In genomic region chr21:45031231-45032191, GRCh38 we compare ENCODE assay signal across 25 cellular contexts. TPM values are rescaled to one million over a fixed set of nuclear protein-coding genes. Genes with fewer than 3 reads are reported as not detected.
DNase-seq lines count a peak whose midpoint lies in the region; ATAC-seq, FAIRE-seq and TF ChIP-seq lines count a peak whose summit lies in the region.
"Had no signal": no experiment of that assay in that cellular context is flagged by ENCODE, and none has a peak within 500 bp of the region (broad histone marks: within the 10 kb centered on the region; RNA-seq: fewer than 3 reads in every experiment).

No MANE protein-coding gene starts in this region.

- peak overlapping the region in 1 of 3 experiments; percentile 14; a peak in 1 of 6 replicates for H3K4me3 ChIP-seq in HepG2 (replicated peaks in 1 of 3; ENCODE audit: insufficient read depth in 1 of 3, low read depth in 2 of 3, low read length in 3 of 3)
- no peak overlapping the region for H3K4me3 ChIP-seq in right lobe of liver
- H3K4me3 ChIP-seq in H1 (ENCODE audit: extremely low read depth in 1 of 4, insufficient read depth in 2 of 4, low read depth in 3 of 4, low read length in 4 of 4), result no peak overlapping the region; a peak in 1 of 8 replicates
- no peak overlapping the region for H3K4me3 ChIP-seq in upper lobe of right lung
- H3K4me3 ChIP-seq: vagina had no signal

- H4K91ac ChIP-seq in H1 (replicated peaks; ENCODE audit: insufficient read length, low read length), result peak overlapping the region; percentile 56

- peak overlapping the region; percentile 40; the same call in 1 of the 2 replicates for H3K4me2 ChIP-seq in HepG2 (ENCODE audit: low read depth, low read length)
- H3K4me2 ChIP-seq in H1 (ENCODE audit: insufficient read depth in 1 of 2, low read depth in 2 of 2, low read length in 2 of 2), result peak overlapping the region in 1 of 2 experiments; percentile 49; a peak in 2 of 4 replicates

- H3K23me2 ChIP-seq in H1 (ENCODE audit: low read depth, low read length), result no peaks in the 10 kb centered on the region

- H4K20me1 ChIP-seq in HepG2 (ENCODE audit: insufficient read depth, low read length) (no peaks in the 10 kb centered on the region), H1 (replicated peaks in 1 of 2; ENCODE audit: control insufficient read depth in 1 of 2, insufficient read depth in 2 of 2, low read length in 2 of 2) (peaks cover 0 to 1% of the 10 kb centered on the region in 2 experiments)

- BruUV-seq in HepG2 (replicated peaks; lab: Mats Ljungman, UMichigan), result no TSS peak

- peak overlapping the region; percentile 92 for H3K27ac Mint-ChIP-seq in nephron progenitor cell
- H3K27ac Mint-ChIP-seq: activated CD4-positive, alpha-beta memory T cell treated with anti-CD3 and anti-CD28 coated beads, Interleukin-2, amount 10 ng/mL, durations not matched to agents 7 days and 5 days; activated naive CD4-positive, alpha-beta T cell treated with anti-CD3 and anti-CD28 coated beads for 36 hours; activated T-cell treated with anti-CD3 and anti-CD28 coated beads, Interleukin-2, amount 50 U/mL, for 24 hours; T-helper 1 cell treated with Interleukin-12 subunit alpha and Interleukin-12 subunit beta and Interleukin-4 antibody, amounts not matched to agents 30 μg/mL and 1 μg/mL, for 36 hours had no signal

- H3K79me1 ChIP-seq in H1 (ENCODE audit: low read depth, low read length), result peaks cover 3% of the 10 kb centered on the region; the same call in 1 of the 2 replicates

- H4K5ac ChIP-seq in H1 (ENCODE audit: insufficient read length, low read depth, low read length), result peak overlapping the region; percentile 29

- no peak overlapping the region for H3K14ac ChIP-seq in H1 (ENCODE audit: insufficient read length)

- peaks cover 7% of the 10 kb centered on the region for H3K9me3 ChIP-seq in HepG2 (ENCODE audit: low read length)
- no peaks in the 10 kb centered on the region for H3K9me3 ChIP-seq in right lobe of liver
- H3K9me3 ChIP-seq in H1 (ENCODE audit: insufficient read depth in 2 of 2, low read depth in 1 of 2, low read length in 1 of 2), result no peaks in the 10 kb centered on the region
- H3K9me3 ChIP-seq in upper lobe of right lung, result no peaks in the 10 kb centered on the region

- H2AFZ ChIP-seq in HepG2 (ENCODE audit: low read length) (no peak overlapping the region), H1 (ENCODE audit: low read length) (no peak overlapping the region)

- no peak overlapping the region for H2BK120ac ChIP-seq in H1 (replicated peaks; ENCODE audit: low read depth, low read length)

- H3K36me3 ChIP-seq in HepG2 (replicated peaks in 1 of 2; ENCODE audit: control insufficient read depth in 1 of 2, insufficient read depth in 2 of 2, low read length in 2 of 2) (no peaks in the 10 kb centered on the region), right lobe of liver (no peaks in the 10 kb centered on the region), H1 (ENCODE audit: control insufficient read depth in 2 of 4, insufficient read depth in 4 of 4, low read length in 3 of 4) (no peaks in the 10 kb centered on the region), upper lobe of right lung (no peaks in the 10 kb centered on the region)
- H3K36me3 ChIP-seq: vagina had no signal

- H2BK5ac ChIP-seq in H1 (ENCODE audit: low read depth, low read length), result no peak overlapping the region

- no peak overlapping the region for H2BK20ac ChIP-seq in H1 (ENCODE audit: low read length)

- peaks cover 31% of the 10 kb centered on the region for H3K27me3 Mint-ChIP-seq in nephron progenitor cell (ENCODE audit: low read depth, poor library complexity)

- H2BK15ac ChIP-seq in H1 (ENCODE audit: low read length), result 0 out of 2 replicates have a peak overlapping the region, but pooled peaks have one; percentile 81

- H3K27ac ChIP-seq in HepG2 (ENCODE audit: extremely low read length, insufficient read depth, low read length), result no peak overlapping the region
- no peak overlapping the region for H3K27ac ChIP-seq in right lobe of liver
- no peak overlapping the region for H3K27ac ChIP-seq in H1 (ENCODE audit: low read depth, low read length)
- peak overlapping the region; percentile 30 for H3K27ac ChIP-seq in upper lobe of right lung
- H3K27ac ChIP-seq: vagina had no signal

- H3K36me3 Mint-ChIP-seq in nephron progenitor cell (ENCODE audit: low read depth), result no peaks in the 10 kb centered on the region

- FAIRE-seq in HepG2 (lab: Jason Lieb, UNC) (no peak), H1 (lab: Jason Lieb, UNC) (no peak)
- FAIRE-seq: colon, D721Med, endothelial cell of umbilical vein, GM19239 had no signal

- no peak overlapping the region for H3K4me3 Mint-ChIP-seq in nephron progenitor cell
- H3K4me3 Mint-ChIP-seq: activated CD4-positive, alpha-beta memory T cell treated with anti-CD3 and anti-CD28 coated beads, Interleukin-2, amount 10 ng/mL, durations not matched to agents 7 days and 5 days; activated naive CD4-positive, alpha-beta T cell treated with anti-CD3 and anti-CD28 coated beads for 36 hours; activated T-cell treated with anti-CD3 and anti-CD28 coated beads, Interleukin-2, amount 50 U/mL, for 24 hours; stimulated activated naive CD8-positive, alpha-beta T cell treated with anti-CD3 and anti-CD28 coated beads, Interleukin-15, amount 100 ng/mL, for 72 hours; T-helper 1 cell treated with Interleukin-12 subunit alpha and Interleukin-12 subunit beta and Interleukin-4 antibody, amounts not matched to agents 30 μg/mL and 1 μg/mL, for 36 hours had no signal

- in situ Hi-C loops in HepG2 (cut with HindIII; ENCODE audit: extremely low pct_ligation_motif_present, low pct_unique_long_range_greater_than_20kb), result no loop called here

- TF ChIP-seq POLR2A in HepG2 (IDR thresholded peaks at IDR 0.05; ENCODE audit: insufficient read depth in 1 of 2, low read depth in 2 of 2, low read length in 2 of 2) (no peak), right lobe of liver (IDR thresholded peaks at IDR 0.05) (no peak), H1 (IDR thresholded peaks at IDR 0.05; ENCODE audit: control extremely low read depth in 1 of 2, low read depth in 2 of 2, low read length in 2 of 2) (no peak)

- peaks cover 61% of the 10 kb centered on the region for H3K4me1 Mint-ChIP-seq in nephron progenitor cell
- H3K4me1 Mint-ChIP-seq: activated CD4-positive, alpha-beta memory T cell treated with anti-CD3 and anti-CD28 coated beads, Interleukin-2, amount 10 ng/mL, durations not matched to agents 7 days and 5 days had no signal

- H2BK12ac ChIP-seq in H1 (ENCODE audit: low read depth, low read length), result no peak overlapping the region

- no peak for TF ChIP-seq EP300 in HepG2 (IDR thresholded peaks at IDR 0.05; ENCODE audit: low read depth in 2 of 2, low read length in 2 of 2)
- no peak for TF ChIP-seq EP300 in HepG2 (CRISPR knock-in tag; IDR thresholded peaks at IDR 0.05; ENCODE audit: borderline replicate concordance)
- TF ChIP-seq EP300 in H1 (IDR thresholded peaks at IDR 0.05; ENCODE audit: borderline replicate concordance in 1 of 2, low read depth in 2 of 2, low read length in 2 of 2), result no peak

- H3K23ac ChIP-seq in H1 (ENCODE audit: insufficient read length), result no peak overlapping the region

- H3K27me3 ChIP-seq in HepG2 (ENCODE audit: control insufficient read depth in 1 of 2, insufficient read depth in 2 of 2, low read length in 2 of 2) (peaks cover 6 to 68% of the 10 kb centered on the region in 2 experiments), right lobe of liver (no peaks in the 10 kb centered on the region), H1 (replicated peaks in 1 of 4; ENCODE audit: control insufficient read depth in 3 of 4, extremely low read depth in 1 of 4, insufficient read depth in 3 of 4, low read length in 3 of 4) (peaks cover 0 to 6% (median 3%) of the 10 kb centered on the region in 4 experiments; a peak in 3 of 7 replicates), upper lobe of right lung (no peaks in the 10 kb centered on the region)
- H3K27me3 ChIP-seq: vagina had no signal

- H2AK5ac ChIP-seq in H1 (ENCODE audit: low read depth, low read length), result no peak overlapping the region

- peaks cover 10% of the 10 kb centered on the region for H3K9me3 Mint-ChIP-seq in nephron progenitor cell

- DNase-seq in HepG2 (ENCODE audit: low spot score) (no peak), right lobe of liver (no peak), H1 (ENCODE audit: low read depth in 1 of 2, low spot score in 2 of 2) (no peak), nephron progenitor cell (no peak), upper lobe of right lung (no peak), kidney glomerular epithelial cell (lab: John Stamatoyannopoulos, UW) (no peak), medulla oblongata (ENCODE audit: extremely low spot score) (no peak), GM10266 (ENCODE audit: extremely low spot score) (no peak)
- DNase-seq: activated CD4-positive, alpha-beta memory T cell treated with anti-CD3 and anti-CD28 coated beads, Interleukin-2, amount 10 ng/mL, durations not matched to agents 7 days and 5 days; activated naive CD4-positive, alpha-beta T cell treated with anti-CD3 and anti-CD28 coated beads for 36 hours; activated T-cell treated with anti-CD3 and anti-CD28 coated beads, Interleukin-2, amount 50 U/mL, for 24 hours; hypothalamus; NCI-H1436 treated with DMSO at 0.1 percent for 48 hours; NCI-H774; occipital lobe; SIG-M5; stimulated activated CD4-positive, alpha-beta T cell treated with anti-CD3 and anti-CD28 coated beads, Interleukin-1b, Interleukin-23, amount 100 ng/mL, for 48 hours; stimulated activated naive CD8-positive, alpha-beta T cell treated with anti-CD3 and anti-CD28 coated beads, Interleukin-15, amount 100 ng/mL, for 72 hours had no signal

- ATAC-seq in HepG2 (peak; percentile 47), right lobe of liver (no peak), upper lobe of right lung (no peak)
- ATAC-seq: HCT116; stimulated activated naive CD8-positive, alpha-beta T cell treated with anti-CD3 and anti-CD28 coated beads, Interleukin-15, amount 100 ng/mL, for 72 hours had no signal

- TF ChIP-seq RAD21 in HepG2 (CRISPR knock-in tag; IDR thresholded peaks at IDR 0.05) (no peak), H1 (IDR thresholded peaks at IDR 0.05 in 1 of 2, conservative IDR thresholded peaks at IDR 0.05 in 1 of 2; ENCODE audit: low read depth in 2 of 2, low read length in 2 of 2) (no peak)

- H4K8ac ChIP-seq in H1 (ENCODE audit: extremely low read depth, insufficient read depth, low read length), result no peak overlapping the region

- CTCF ChIA-PET in HepG2 (lab: Yijun Ruan, JAX; ENCODE audit: low intra/inter-chr PET ratio, low total read pairs) (no interaction called here), H1 (lab: Charles Lee; ENCODE audit: partially characterized antibody) (interaction anchor here (1.7 to 2.2 kb wide), 3 partner anchors 9 to 106 kb away, joined by 3 to 10 read pairs (median 6); no protein-coding TSS in a partner anchor)

- WGBS in HepG2 (ENCODE audit: low lambda C conversion rate), result 26% methylated on average over 25 of the region's 31 CpGs
- WGBS in right lobe of liver (ENCODE audit: insufficient coverage, low coverage, low lambda C conversion rate, missing lambda C conversion rate), result 42% methylated on average over 18 of the region's 31 CpGs
- 74% methylated on average over 30 of the region's 31 CpGs; no CpG with 5 or more reads in 1 of the 2 experiments for WGBS in H1 (ENCODE audit: extremely low coverage in 1 of 2, insufficient coverage in 1 of 2, insufficient read length in 1 of 2, insufficient replicate concordance in 2 of 2, low coverage in 1 of 2, low lambda C conversion rate in 2 of 2, missing lambda C conversion rate in 1 of 2), 2 experiments

- H3K4me1 ChIP-seq in HepG2 (ENCODE audit: insufficient read depth, low read length), result peaks cover 43% of the 10 kb centered on the region
- no peaks in the 10 kb centered on the region for H3K4me1 ChIP-seq in right lobe of liver
- H3K4me1 ChIP-seq in H1 (replicated peaks in 1 of 4; ENCODE audit: control insufficient read depth in 3 of 4, insufficient read depth in 4 of 4, low read length in 3 of 4), result peaks cover 7 to 36% (median 29%) of the 10 kb centered on the region in 4 experiments
- H3K4me1 ChIP-seq in upper lobe of right lung, result peaks cover 19% of the 10 kb centered on the region

- H3K18ac ChIP-seq in H1 (ENCODE audit: extremely low read depth, low read length), result peak overlapping the region; percentile 9; the same call in 1 of the 2 replicates

- intact Hi-C loops in HepG2 (cut with micrococcal nuclease; ENCODE audit: unreplicated experiment), result no loop called here
- intact Hi-C loops in right lobe of liver (cut with DNase I), result no loop called here
- intact Hi-C loops in upper lobe of right lung (cut with DNase I), result no loop called here

- H3K56ac ChIP-seq in H1 (replicated peaks; ENCODE audit: insufficient read length, low read depth, low read length), result no peak overlapping the region

- TF ChIP-seq CTCF in HepG2 (CRISPR knock-in tag; IDR thresholded peaks at IDR 0.05), result no peak
- TF ChIP-seq CTCF in right lobe of liver (IDR thresholded peaks at IDR 0.05), result no peak
- TF ChIP-seq CTCF in H1 (IDR thresholded peaks at IDR 0.05; ENCODE audit: control extremely low read depth in 1 of 3, insufficient read depth in 1 of 3, low read depth in 1 of 3, low read length in 3 of 3), result no peak
- TF ChIP-seq CTCF in nephron progenitor cell (IDR thresholded peaks at IDR 0.05), result no peak
- TF ChIP-seq CTCF in upper lobe of right lung (IDR thresholded peaks at IDR 0.05), result no peak
- no peak for TF ChIP-seq CTCF in GM10266 (IDR thresholded peaks at IDR 0.05; ENCODE audit: control insufficient read depth, insufficient read depth, low read depth, missing control alignments)

- H3K79me2 ChIP-seq in HepG2 (ENCODE audit: insufficient read depth, low read length) (no peaks in the 10 kb centered on the region), H1 (ENCODE audit: control insufficient read depth in 1 of 2, insufficient read depth in 2 of 2, low read length in 2 of 2) (no peaks in the 10 kb centered on the region)

- no peak overlapping the region for H3K9ac ChIP-seq in HepG2 (ENCODE audit: insufficient read depth, low read depth, low read length)
- no peak overlapping the region for H3K9ac ChIP-seq in H1 (replicated peaks in 1 of 4; ENCODE audit: extremely low read depth in 1 of 4, low read depth in 3 of 4, low read length in 3 of 4)

- POLR2A ChIA-PET in HepG2 (lab: Yijun Ruan, JAX), result interaction anchor here (1.0 kb wide), 1 partner anchor 15 kb away, joined by 3 read pairs; no protein-coding TSS in a partner anchor
- POLR2A ChIA-PET in H1 (lab: Charles Lee; ENCODE audit: partially characterized antibody), result interaction anchor here (0.6 kb wide), 1 partner anchor 86 kb away, joined by 3 read pairs; no protein-coding TSS in a partner anchor

- no peak overlapping the region for H3K4ac ChIP-seq in H1 (replicated peaks; ENCODE audit: insufficient read length, low read depth, low read length)

RNA-seq across cellular contexts. Expression of gene ADARB1, which starts 42.9 kb away (rescaled TPM):
- total RNA-seq in HepG2 (2016; rRNA removed; fragmentation: Illumina TruSeq; extraction: Trizol) (9.2 and 10.0 TPM in 2 replicates), right lobe of liver (1 to 10 TPM; 4.7 to 9.9 (median 8.6) TPM), upper lobe of right lung (73.6 TPM)
- total RNA-seq in HepG2 (2016; cell fraction: cytosol; rRNA removed; fragmentation: Illumina TruSeq; extraction: Trizol; ENCODE audit: low read depth), result 28.7 and 30.2 TPM in 2 replicates
- total RNA-seq in HepG2 (2016; cell fraction: insoluble cytoplasmic fraction; rRNA removed; fragmentation: Illumina TruSeq; extraction: Trizol), result 7.9 and 11.7 TPM in 2 replicates
- total RNA-seq in HepG2 (2016; cell fraction: membrane; rRNA removed; fragmentation: Illumina TruSeq; extraction: Trizol), result 20.0 and 20.9 TPM in 2 replicates
- 8.5 and 10.4 TPM in 2 replicates for total RNA-seq in HepG2 (2016; cell fraction: nucleus; rRNA removed; fragmentation: Illumina TruSeq; extraction: Trizol)
- polyA plus RNA-seq in HepG2 (2011; rRNA removed) (6.6 and 7.1 TPM in 2 replicates), H1 (2011; rRNA removed) (4.6 and 4.7 TPM in 2 replicates)
- polyA plus RNA-seq in HepG2 (2011; cell fraction: cytosol; rRNA removed), result 4.2 and 4.4 TPM in 2 replicates
- 22.2 and 26.9 TPM in 2 replicates for polyA plus RNA-seq in HepG2 (2011; cell fraction: nucleus; rRNA removed)
- 5.3 and 7.8 TPM in 2 replicates for polyA plus RNA-seq in HepG2 (2012)
- 5.5 and 7.0 TPM in 2 replicates for polyA plus RNA-seq in HepG2 (2016; cell fraction: cytosol; fragmentation: Illumina TruSeq; extraction: Trizol; ENCODE audit: low read depth)
- polyA plus RNA-seq in HepG2 (2016; cell fraction: insoluble cytoplasmic fraction; fragmentation: Illumina TruSeq; extraction: Trizol; ENCODE audit: low read depth), result 6.8 and 8.6 TPM in 2 replicates
- 6.8 and 9.8 TPM in 2 replicates for polyA plus RNA-seq in HepG2 (2016; cell fraction: membrane; fragmentation: Illumina TruSeq; extraction: Trizol; ENCODE audit: low read depth)
- 23.5 and 27.1 TPM in 2 replicates for polyA plus RNA-seq in HepG2 (2016; cell fraction: nucleus; fragmentation: Illumina TruSeq; extraction: Trizol; ENCODE audit: insufficient read depth, low read depth)
- 15.4 and 123 TPM in 2 replicates for polyA minus RNA-seq in HepG2 (2011; rRNA and poly(A)+ RNA removed; ENCODE audit: low replicate concordance)
- 7.9 and 8.5 TPM in 2 replicates for polyA minus RNA-seq in HepG2 (2011; cell fraction: cytosol; rRNA and poly(A)+ RNA removed)
- polyA minus RNA-seq in HepG2 (2011; cell fraction: nucleus; rRNA and poly(A)+ RNA removed), result 16.2 and 17.0 TPM in 2 replicates
- 11.1 and 14.9 TPM in 2 replicates for total RNA-seq in H1 (2021; fragmentation: NEBNext Ultra II Directional; extraction: Animal tissue kit (Norgen Biotek cat#: 25700))
- 6.0 TPM for polyA plus RNA-seq in H1 (2011; cell fraction: cytosol; rRNA removed)
- polyA plus RNA-seq in H1 (2011; cell fraction: nucleus; rRNA removed), result 12.2 TPM
- polyA plus RNA-seq in H1 (2012, experiment 1 of 2), result 6.4 to 8.1 TPM (median 7.4 TPM) in 4 replicates
- 2.9 TPM for polyA plus RNA-seq in H1 (2012, experiment 2 of 2)
- polyA plus RNA-seq in H1 (2013, experiment 1 of 2), result 4.8 TPM
- 4.6 TPM for polyA plus RNA-seq in H1 (2013, experiment 2 of 2)
- 10.8 and 12.8 TPM in 2 replicates for polyA minus RNA-seq in H1 (2011; rRNA and poly(A)+ RNA removed)
- 9.3 TPM for polyA minus RNA-seq in H1 (2011; cell fraction: cytosol; rRNA and poly(A)+ RNA removed)
- 15.1 TPM for polyA minus RNA-seq in H1 (2011; cell fraction: nucleus; rRNA and poly(A)+ RNA removed)
